In the genomic region with DNA sequence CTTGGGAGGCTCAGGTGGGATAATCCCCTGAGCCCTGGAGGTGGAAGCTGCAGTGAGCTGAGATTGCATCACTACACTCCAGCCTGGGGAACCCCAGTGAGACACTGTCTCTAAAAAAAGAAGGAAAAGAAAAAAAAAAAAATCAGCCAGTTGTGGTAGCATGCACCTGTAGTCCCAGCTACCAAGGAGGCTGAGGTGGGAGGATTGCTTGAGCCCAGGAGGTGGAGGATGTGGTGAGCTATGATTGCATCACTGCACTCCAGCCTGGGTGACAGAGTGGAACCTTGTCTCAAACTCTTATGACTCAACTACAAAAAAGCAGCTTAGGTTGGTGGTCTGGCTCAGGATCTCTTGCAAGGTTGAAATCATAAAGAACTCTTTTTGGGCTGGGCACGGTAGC, we compare ENCODE assay signal across 8 cellular contexts. TPM values are rescaled to one million over a fixed set of nuclear protein-coding genes. Genes with fewer than 3 reads are reported as not detected.
DNase-seq lines count a peak whose midpoint lies in the region; ATAC-seq, FAIRE-seq and TF ChIP-seq lines count a peak whose summit lies in the region.

No MANE protein-coding gene starts in this region.

- no peak overlapping the region for H3K14ac ChIP-seq in mesenchymal stem cell (ENCODE audit: low read length in 2 of 2)

- H3K79me1 ChIP-seq in mesenchymal stem cell (replicated peaks; ENCODE audit: low read length, poor library complexity, severe bottlenecking), result peaks cover 2% of the 10 kb centered on the region

- H4K91ac ChIP-seq in mesenchymal stem cell (ENCODE audit: low read length), result no peak overlapping the region

- no peak overlapping the region for H3K27ac ChIP-seq in HepG2 (ENCODE audit: extremely low read length, insufficient read depth, low read length)
- no peak overlapping the region for H3K27ac ChIP-seq in right lobe of liver
- no peak overlapping the region for H3K27ac ChIP-seq in mesenchymal stem cell (ENCODE audit: low read length, poor library complexity, severe bottlenecking)
- peak overlapping the region in 2 of 4 donors; percentile 21 to 51 for H3K27ac ChIP-seq in esophagus squamous epithelium

- BruUV-seq in HepG2 (replicated peaks; lab: Mats Ljungman, UMichigan), result no TSS peak

- in situ Hi-C loops in HepG2 (cut with HindIII; ENCODE audit: extremely low pct_ligation_motif_present, low pct_unique_long_range_greater_than_20kb), result no loop called here

- no peak overlapping the region for H3K4me3 Mint-ChIP-seq in type B pancreatic cell

- H4K8ac ChIP-seq in mesenchymal stem cell (ENCODE audit: low read length), result no peak overlapping the region

- H3K27me3 ChIP-seq in HepG2 (ENCODE audit: control insufficient read depth in 1 of 2, insufficient read depth in 2 of 2, low read length in 2 of 2) (no peaks in the 10 kb centered on the region), right lobe of liver (no peaks in the 10 kb centered on the region), mesenchymal stem cell (ENCODE audit: control insufficient read depth in 1 of 2, insufficient read depth in 1 of 2, low read length in 2 of 2) (no peaks in the 10 kb centered on the region), esophagus squamous epithelium (no peaks in the 10 kb centered on the region)

- ATAC-seq in HepG2, result no peak
- no peak for ATAC-seq in right lobe of liver
- no peak for ATAC-seq in HG03280 (IDR thresholded peaks at IDR 0.05; ENCODE audit: unreplicated experiment)

- H3K4me1 Mint-ChIP-seq in type B pancreatic cell (ENCODE audit: unreplicated experiment), result no peaks in the 10 kb centered on the region

- no peaks in the 10 kb centered on the region for H3K9me3 Mint-ChIP-seq in type B pancreatic cell

- no peak overlapping the region for H3K23ac ChIP-seq in mesenchymal stem cell (ENCODE audit: low read length in 2 of 2)

- H3K4me1 ChIP-seq in HepG2 (ENCODE audit: insufficient read depth, low read length) (peaks cover 49% of the 10 kb centered on the region), right lobe of liver (peaks cover 0 to 12% (median 0%) of the 10 kb centered on the region in 4 donors), mesenchymal stem cell (ENCODE audit: control insufficient read depth, insufficient read depth, low read depth, low read length) (no peaks in the 10 kb centered on the region), esophagus squamous epithelium (peaks cover 6 to 54% (median 15%) of the 10 kb centered on the region in 3 donors)

- no peak for FAIRE-seq in HepG2 (lab: Jason Lieb, UNC)

- intact Hi-C loops in HepG2 (cut with micrococcal nuclease; ENCODE audit: unreplicated experiment) (no loop called here), right lobe of liver (cut with DNase I) (no loop called here), esophagus squamous epithelium (cut with DNase I) (no loop called here)

- no peak overlapping the region for H2BK12ac ChIP-seq in mesenchymal stem cell (ENCODE audit: low read length in 2 of 2)

- H2BK120ac ChIP-seq in mesenchymal stem cell (ENCODE audit: low read depth, low read length), result no peak overlapping the region

- DNase-seq in HepG2 (ENCODE audit: low spot score) (no peak), right lobe of liver (no peak), mesenchymal stem cell (no peak), esophagus squamous epithelium (lab: John Stamatoyannopoulos, UW) (no peak), NCI-H128 (lab: John Stamatoyannopoulos, UW; ENCODE audit: unreplicated experiment) (no peak), type B pancreatic cell (ENCODE audit: extremely low spot score, unreplicated experiment) (no peak)
- peak; percentile 61 to 71 for DNase-seq in activated T-cell treated with anti-CD3 and anti-CD28 coated beads, Interleukin-2, amount 50 U/mL, for 48 hours

- H2AFZ ChIP-seq in HepG2 (ENCODE audit: low read length) (no peak overlapping the region), mesenchymal stem cell (ENCODE audit: low read depth, low read length) (no peak overlapping the region)

- CTCF ChIA-PET in HepG2 (lab: Yijun Ruan, JAX; ENCODE audit: low intra/inter-chr PET ratio, low total read pairs), result no interaction called here

- peaks cover 24% of the 10 kb centered on the region for H4K20me1 ChIP-seq in HepG2 (ENCODE audit: insufficient read depth, low read length)

- no peak overlapping the region for H3K4ac ChIP-seq in mesenchymal stem cell (ENCODE audit: low read depth in 1 of 2, low read length in 2 of 2)

- TF ChIP-seq CTCF in HepG2 (CRISPR knock-in tag; IDR thresholded peaks at IDR 0.05), result no peak
- TF ChIP-seq CTCF in right lobe of liver (IDR thresholded peaks at IDR 0.05), result no peak
- TF ChIP-seq CTCF in esophagus squamous epithelium (IDR thresholded peaks at IDR 0.05), result no peak
- TF ChIP-seq CTCF in type B pancreatic cell (conservative IDR thresholded peaks at IDR 0.05), result no peak

- 88% methylated on average over 1 of the region's 1 CpG for WGBS in HepG2 (ENCODE audit: low lambda C conversion rate)
- no CpG with 5 or more reads among the region's 1 CpG for WGBS in right lobe of liver (ENCODE audit: insufficient coverage, low coverage, low lambda C conversion rate, missing lambda C conversion rate)
- 92% methylated on average over 1 of the region's 1 CpG for WGBS in mesenchymal stem cell
- 80 to 100% methylated on average over 1 of the region's 1 CpG for WGBS in esophagus squamous epithelium, 2 donors

- TF ChIP-seq RAD21 in HepG2 (CRISPR knock-in tag; IDR thresholded peaks at IDR 0.05), result no peak

- TF ChIP-seq POLR2A in HepG2 (IDR thresholded peaks at IDR 0.05; ENCODE audit: insufficient read depth in 1 of 2, low read depth in 2 of 2, low read length in 2 of 2), result no peak
- no peak for TF ChIP-seq POLR2A in right lobe of liver (IDR thresholded peaks at IDR 0.05)
- no peak for TF ChIP-seq POLR2A in esophagus squamous epithelium (IDR thresholded peaks at IDR 0.05)

- H3K4me2 ChIP-seq in HepG2 (ENCODE audit: low read depth, low read length) (no peak overlapping the region), mesenchymal stem cell (ENCODE audit: low read length, poor library complexity, severe bottlenecking) (no peak overlapping the region)

- H3K9me3 ChIP-seq in HepG2 (ENCODE audit: low read length), result no peaks in the 10 kb centered on the region
- H3K9me3 ChIP-seq in right lobe of liver, result no peaks in the 10 kb centered on the region
- no peaks in the 10 kb centered on the region for H3K9me3 ChIP-seq in mesenchymal stem cell (ENCODE audit: control insufficient read depth, low read length)
- no peaks in the 10 kb centered on the region for H3K9me3 ChIP-seq in esophagus squamous epithelium

- H3K4me3 ChIP-seq in HepG2 (replicated peaks in 1 of 3; ENCODE audit: insufficient read depth in 1 of 3, low read depth in 2 of 3, low read length in 3 of 3) (no peak overlapping the region), right lobe of liver (no peak overlapping the region), mesenchymal stem cell (ENCODE audit: insufficient read depth in 1 of 2, low read depth in 1 of 2, low read length in 2 of 2) (no peak overlapping the region), esophagus squamous epithelium (no peak overlapping the region)

- no peak overlapping the region for H2BK5ac ChIP-seq in mesenchymal stem cell (ENCODE audit: low read depth, low read length, poor library complexity, severe bottlenecking)

- H3K79me2 ChIP-seq in HepG2 (ENCODE audit: insufficient read depth, low read length), result peaks cover 86% of the 10 kb centered on the region

- peaks cover 15% of the 10 kb centered on the region for H3K36me3 Mint-ChIP-seq in type B pancreatic cell

- no peak overlapping the region for H3K9ac ChIP-seq in HepG2 (ENCODE audit: insufficient read depth, low read depth, low read length)
- H3K9ac ChIP-seq in mesenchymal stem cell (ENCODE audit: low read length), result peak overlapping the region; percentile 48

- H3K36me3 ChIP-seq in HepG2 (replicated peaks in 1 of 2; ENCODE audit: control insufficient read depth in 1 of 2, insufficient read depth in 2 of 2, low read length in 2 of 2) (peaks cover 6 to 31% of the 10 kb centered on the region in 2 experiments; a peak in 4 of 5 replicates), right lobe of liver (peaks cover 0 to 30% (median 13%) of the 10 kb centered on the region in 4 donors), mesenchymal stem cell (ENCODE audit: control insufficient read depth in 1 of 2, insufficient read depth in 2 of 2, low read depth in 1 of 2, low read length in 2 of 2) (peaks cover 33% of the 10 kb centered on the region in 2 experiments), esophagus squamous epithelium (peaks cover 10 to 35% (median 24%) of the 10 kb centered on the region in 3 donors)

- no peak overlapping the region for H2BK15ac ChIP-seq in mesenchymal stem cell (ENCODE audit: low read depth, poor library complexity, severe bottlenecking)

- H3K18ac ChIP-seq in mesenchymal stem cell (ENCODE audit: low read depth in 1 of 2, low read length in 2 of 2), result no peak overlapping the region

- no peak overlapping the region for H3K27ac Mint-ChIP-seq in type B pancreatic cell

- no peaks in the 10 kb centered on the region for H3K27me3 Mint-ChIP-seq in type B pancreatic cell

- H2AK5ac ChIP-seq in mesenchymal stem cell (ENCODE audit: low read length, severe bottlenecking), result no peak overlapping the region

- TF ChIP-seq EP300 in HepG2 (IDR thresholded peaks at IDR 0.05; ENCODE audit: low read depth in 2 of 2, low read length in 2 of 2), result no peak
- TF ChIP-seq EP300 in HepG2 (CRISPR knock-in tag; IDR thresholded peaks at IDR 0.05; ENCODE audit: borderline replicate concordance), result no peak

- POLR2A ChIA-PET in HepG2 (lab: Yijun Ruan, JAX), result interaction anchor here (1.3 kb wide), 1 partner anchor 38 kb away, joined by 5 read pairs; the partner anchor contains the start of gene USP4

RNA-seq across cellular contexts. Expression of gene GPX1, which starts 19.3 kb away (rescaled TPM):
- total RNA-seq in HepG2 (2016; rRNA removed; fragmentation: Illumina TruSeq; extraction: Trizol) (149 and 169 TPM in 2 replicates), right lobe of liver (100 to 1,000 TPM; 127 to 455 (median 278) TPM), esophagus squamous epithelium (100 to 1,000 TPM; 126 to 400 (median 228) TPM), type B pancreatic cell (ENCODE audit: low replicate concordance) (114 and 132 TPM in 2 replicates)
- 205 and 280 TPM in 2 replicates for total RNA-seq in HepG2 (2016; cell fraction: cytosol; rRNA removed; fragmentation: Illumina TruSeq; extraction: Trizol; ENCODE audit: low read depth)
- 148 and 173 TPM in 2 replicates for total RNA-seq in HepG2 (2016; cell fraction: insoluble cytoplasmic fraction; rRNA removed; fragmentation: Illumina TruSeq; extraction: Trizol)
- total RNA-seq in HepG2 (2016; cell fraction: membrane; rRNA removed; fragmentation: Illumina TruSeq; extraction: Trizol), result 276 and 347 TPM in 2 replicates
- 56.7 and 58.1 TPM in 2 replicates for total RNA-seq in HepG2 (2016; cell fraction: nucleus; rRNA removed; fragmentation: Illumina TruSeq; extraction: Trizol)
- polyA plus RNA-seq in HepG2 (2011; rRNA removed), result 167 and 168 TPM in 2 replicates
- polyA plus RNA-seq in HepG2 (2011; cell fraction: cytosol; rRNA removed), result 122 and 246 TPM in 2 replicates
- 103 and 106 TPM in 2 replicates for polyA plus RNA-seq in HepG2 (2011; cell fraction: nucleus; rRNA removed)
- 61.4 and 66.5 TPM in 2 replicates for polyA plus RNA-seq in HepG2 (2012)
- polyA plus RNA-seq in HepG2 (2016; cell fraction: cytosol; fragmentation: Illumina TruSeq; extraction: Trizol; ENCODE audit: low read depth), result 349 and 479 TPM in 2 replicates
- 254 and 267 TPM in 2 replicates for polyA plus RNA-seq in HepG2 (2016; cell fraction: insoluble cytoplasmic fraction; fragmentation: Illumina TruSeq; extraction: Trizol; ENCODE audit: low read depth)
- polyA plus RNA-seq in HepG2 (2016; cell fraction: membrane; fragmentation: Illumina TruSeq; extraction: Trizol; ENCODE audit: low read depth), result 392 and 448 TPM in 2 replicates
- polyA plus RNA-seq in HepG2 (2016; cell fraction: nucleus; fragmentation: Illumina TruSeq; extraction: Trizol; ENCODE audit: insufficient read depth, low read depth), result 140 and 150 TPM in 2 replicates
- polyA minus RNA-seq in HepG2 (2011; rRNA and poly(A)+ RNA removed; ENCODE audit: low replicate concordance), result 140 and 218 TPM in 2 replicates
- 38.9 and 50.8 TPM in 2 replicates for polyA minus RNA-seq in HepG2 (2011; cell fraction: cytosol; rRNA and poly(A)+ RNA removed)
- 19.5 and 22.8 TPM in 2 replicates for polyA minus RNA-seq in HepG2 (2011; cell fraction: nucleus; rRNA and poly(A)+ RNA removed)
- 356 TPM for polyA plus RNA-seq in mesenchymal stem cell (2013, experiment 1 of 2)
- polyA plus RNA-seq in mesenchymal stem cell (2013, experiment 2 of 2), result 358 TPM

RNA-seq across cellular contexts. Expression of gene RHOA, which starts 34.3 kb away (rescaled TPM):
- total RNA-seq in HepG2 (2016; rRNA removed; fragmentation: Illumina TruSeq; extraction: Trizol) (177 and 258 TPM in 2 replicates), right lobe of liver (100 to 1,000 TPM; 142 to 251 (median 171) TPM), esophagus squamous epithelium (100 to 1,000 TPM; 290 to 421 (median 345) TPM), type B pancreatic cell (ENCODE audit: low replicate concordance) (300 and 325 TPM in 2 replicates)
- total RNA-seq in HepG2 (2016; cell fraction: cytosol; rRNA removed; fragmentation: Illumina TruSeq; extraction: Trizol; ENCODE audit: low read depth), result 50.5 and 58.1 TPM in 2 replicates
- 183 and 252 TPM in 2 replicates for total RNA-seq in HepG2 (2016; cell fraction: insoluble cytoplasmic fraction; rRNA removed; fragmentation: Illumina TruSeq; extraction: Trizol)
- total RNA-seq in HepG2 (2016; cell fraction: membrane; rRNA removed; fragmentation: Illumina TruSeq; extraction: Trizol), result 129 and 135 TPM in 2 replicates
- total RNA-seq in HepG2 (2016; cell fraction: nucleus; rRNA removed; fragmentation: Illumina TruSeq; extraction: Trizol), result 83.6 and 89.9 TPM in 2 replicates
- 117 and 131 TPM in 2 replicates for polyA plus RNA-seq in HepG2 (2011; rRNA removed)
- 162 and 178 TPM in 2 replicates for polyA plus RNA-seq in HepG2 (2011; cell fraction: cytosol; rRNA removed)
- 76.7 and 78.5 TPM in 2 replicates for polyA plus RNA-seq in HepG2 (2011; cell fraction: nucleus; rRNA removed)
- 241 and 267 TPM in 2 replicates for polyA plus RNA-seq in HepG2 (2012)
- polyA plus RNA-seq in HepG2 (2016; cell fraction: cytosol; fragmentation: Illumina TruSeq; extraction: Trizol; ENCODE audit: low read depth), result 79.3 and 88.5 TPM in 2 replicates
- 399 and 414 TPM in 2 replicates for polyA plus RNA-seq in HepG2 (2016; cell fraction: insoluble cytoplasmic fraction; fragmentation: Illumina TruSeq; extraction: Trizol; ENCODE audit: low read depth)
- 155 and 170 TPM in 2 replicates for polyA plus RNA-seq in HepG2 (2016; cell fraction: membrane; fragmentation: Illumina TruSeq; extraction: Trizol; ENCODE audit: low read depth)
- polyA plus RNA-seq in HepG2 (2016; cell fraction: nucleus; fragmentation: Illumina TruSeq; extraction: Trizol; ENCODE audit: insufficient read depth, low read depth), result 173 and 175 TPM in 2 replicates
- 235 and 368 TPM in 2 replicates for polyA minus RNA-seq in HepG2 (2011; rRNA and poly(A)+ RNA removed; ENCODE audit: low replicate concordance)
- 201 and 223 TPM in 2 replicates for polyA minus RNA-seq in HepG2 (2011; cell fraction: cytosol; rRNA and poly(A)+ RNA removed)
- polyA minus RNA-seq in HepG2 (2011; cell fraction: nucleus; rRNA and poly(A)+ RNA removed), result 42.7 and 56.9 TPM in 2 replicates
- 552 TPM for polyA plus RNA-seq in mesenchymal stem cell (2013, experiment 1 of 2)
- 568 TPM for polyA plus RNA-seq in mesenchymal stem cell (2013, experiment 2 of 2)

RNA-seq across cellular contexts. Expression of gene TCTA, which starts 34.7 kb away (rescaled TPM):
- 6.7 and 8.3 TPM in 2 replicates for total RNA-seq in HepG2 (2016; rRNA removed; fragmentation: Illumina TruSeq; extraction: Trizol)
- total RNA-seq in HepG2 (2016; cell fraction: cytosol; rRNA removed; fragmentation: Illumina TruSeq; extraction: Trizol; ENCODE audit: low read depth), result 3.9 and 5.0 TPM in 2 replicates
- total RNA-seq in HepG2 (2016; cell fraction: insoluble cytoplasmic fraction; rRNA removed; fragmentation: Illumina TruSeq; extraction: Trizol), result 7.2 and 7.8 TPM in 2 replicates
- total RNA-seq in HepG2 (2016; cell fraction: membrane; rRNA removed; fragmentation: Illumina TruSeq; extraction: Trizol), result 10.0 and 10.7 TPM in 2 replicates
- 5.5 and 6.8 TPM in 2 replicates for total RNA-seq in HepG2 (2016; cell fraction: nucleus; rRNA removed; fragmentation: Illumina TruSeq; extraction: Trizol)
- polyA plus RNA-seq in HepG2 (2011; rRNA removed), result 13.2 and 14.0 TPM in 2 replicates
- 11.5 and 14.0 TPM in 2 replicates for polyA plus RNA-seq in HepG2 (2011; cell fraction: cytosol; rRNA removed)
- polyA plus RNA-seq in HepG2 (2011; cell fraction: nucleus; rRNA removed), result 8.3 and 12.0 TPM in 2 replicates
- polyA plus RNA-seq in HepG2 (2012), result 6.6 and 7.1 TPM in 2 replicates
- 6.2 and 6.7 TPM in 2 replicates for polyA plus RNA-seq in HepG2 (2016; cell fraction: cytosol; fragmentation: Illumina TruSeq; extraction: Trizol; ENCODE audit: low read depth)
- polyA plus RNA-seq in HepG2 (2016; cell fraction: insoluble cytoplasmic fraction; fragmentation: Illumina TruSeq; extraction: Trizol; ENCODE audit: low read depth), result 10.5 and 11.0 TPM in 2 replicates
- polyA plus RNA-seq in HepG2 (2016; cell fraction: membrane; fragmentation: Illumina TruSeq; extraction: Trizol; ENCODE audit: low read depth), result 11.6 and 12.6 TPM in 2 replicates
- polyA plus RNA-seq in HepG2 (2016; cell fraction: nucleus; fragmentation: Illumina TruSeq; extraction: Trizol; ENCODE audit: insufficient read depth, low read depth), result 15.5 and 16.4 TPM in 2 replicates
- polyA minus RNA-seq in HepG2 (2011; rRNA and poly(A)+ RNA removed; ENCODE audit: low replicate concordance), result 21.6 and 54.5 TPM in 2 replicates
- polyA minus RNA-seq in HepG2 (2011; cell fraction: cytosol; rRNA and poly(A)+ RNA removed), result 3.4 and 4.5 TPM in 2 replicates
- polyA minus RNA-seq in HepG2 (2011; cell fraction: nucleus; rRNA and poly(A)+ RNA removed), result 11.6 and 15.8 TPM in 2 replicates
- total RNA-seq in right lobe of liver, result 10 to 100 TPM; 15.9 to 26.0 (median 19.4) TPM
- polyA plus RNA-seq in mesenchymal stem cell (2013, experiment 1 of 2), result 12.8 TPM
- polyA plus RNA-seq in mesenchymal stem cell (2013, experiment 2 of 2), result 13.2 TPM
- 10 to 100 TPM; 10.9 to 17.8 (median 16.0) TPM for total RNA-seq in esophagus squamous epithelium
- total RNA-seq in type B pancreatic cell (ENCODE audit: low replicate concordance), result 25.0 and 31.4 TPM in 2 replicates

RNA-seq across cellular contexts. Expression of gene USP4, which starts 37.6 kb away (rescaled TPM):
- 9.2 and 12.1 TPM in 2 replicates for total RNA-seq in HepG2 (2016; rRNA removed; fragmentation: Illumina TruSeq; extraction: Trizol)
- total RNA-seq in HepG2 (2016; cell fraction: cytosol; rRNA removed; fragmentation: Illumina TruSeq; extraction: Trizol; ENCODE audit: low read depth), result 3.9 and 5.6 TPM in 2 replicates
- total RNA-seq in HepG2 (2016; cell fraction: insoluble cytoplasmic fraction; rRNA removed; fragmentation: Illumina TruSeq; extraction: Trizol), result 9.5 and 12.5 TPM in 2 replicates
- 6.2 and 7.0 TPM in 2 replicates for total RNA-seq in HepG2 (2016; cell fraction: membrane; rRNA removed; fragmentation: Illumina TruSeq; extraction: Trizol)
- 14.7 and 15.5 TPM in 2 replicates for total RNA-seq in HepG2 (2016; cell fraction: nucleus; rRNA removed; fragmentation: Illumina TruSeq; extraction: Trizol)
- 18.7 and 20.8 TPM in 2 replicates for polyA plus RNA-seq in HepG2 (2011; rRNA removed)
- polyA plus RNA-seq in HepG2 (2011; cell fraction: cytosol; rRNA removed), result 10.8 and 12.7 TPM in 2 replicates
- 22.0 and 28.3 TPM in 2 replicates for polyA plus RNA-seq in HepG2 (2011; cell fraction: nucleus; rRNA removed)
- 11.8 and 12.6 TPM in 2 replicates for polyA plus RNA-seq in HepG2 (2012)
- 2.2 and 2.4 TPM in 2 replicates for polyA plus RNA-seq in HepG2 (2016; cell fraction: cytosol; fragmentation: Illumina TruSeq; extraction: Trizol; ENCODE audit: low read depth)
- 23.2 and 24.3 TPM in 2 replicates for polyA plus RNA-seq in HepG2 (2016; cell fraction: insoluble cytoplasmic fraction; fragmentation: Illumina TruSeq; extraction: Trizol; ENCODE audit: low read depth)
- polyA plus RNA-seq in HepG2 (2016; cell fraction: membrane; fragmentation: Illumina TruSeq; extraction: Trizol; ENCODE audit: low read depth), result 5.3 and 5.8 TPM in 2 replicates
- 37.3 and 42.6 TPM in 2 replicates for polyA plus RNA-seq in HepG2 (2016; cell fraction: nucleus; fragmentation: Illumina TruSeq; extraction: Trizol; ENCODE audit: insufficient read depth, low read depth)
- 31.1 and 48.0 TPM in 2 replicates for polyA minus RNA-seq in HepG2 (2011; rRNA and poly(A)+ RNA removed; ENCODE audit: low replicate concordance)
- 10.6 TPM in 2 replicates for polyA minus RNA-seq in HepG2 (2011; cell fraction: cytosol; rRNA and poly(A)+ RNA removed)
- polyA minus RNA-seq in HepG2 (2011; cell fraction: nucleus; rRNA and poly(A)+ RNA removed), result 36.3 and 41.9 TPM in 2 replicates
- 10 to 100 TPM; 10.0 to 26.3 (median 22.2) TPM for total RNA-seq in right lobe of liver
- 27.9 TPM for polyA plus RNA-seq in mesenchymal stem cell (2013, experiment 1 of 2)
- 27.8 TPM for polyA plus RNA-seq in mesenchymal stem cell (2013, experiment 2 of 2)
- 10 to 100 TPM in 3 of 4 donors, 1 to 10 TPM in 1; 8.1 to 29.6 (median 19.3) TPM for total RNA-seq in esophagus squamous epithelium
- total RNA-seq in type B pancreatic cell (ENCODE audit: low replicate concordance), result 48.1 and 48.8 TPM in 2 replicates

RNA-seq across cellular contexts. Expression of gene AMT, which starts 44.8 kb away (rescaled TPM):
- total RNA-seq in HepG2 (2016; rRNA removed; fragmentation: Illumina TruSeq; extraction: Trizol) (32.5 and 35.3 TPM in 2 replicates), right lobe of liver (10 to 100 TPM in 5 of 6 experiments, 1 to 10 TPM in 1; 8.4 to 52.0 (median 31.3) TPM), esophagus squamous epithelium (1 to 10 TPM in 3 of 4 donors, under 1 TPM in 1; 0.80 to 1.7 (median 1.2) TPM), type B pancreatic cell (ENCODE audit: low replicate concordance) (12.5 and 21.6 TPM in 2 replicates)
- 12.9 and 16.7 TPM in 2 replicates for total RNA-seq in HepG2 (2016; cell fraction: cytosol; rRNA removed; fragmentation: Illumina TruSeq; extraction: Trizol; ENCODE audit: low read depth)
- 33.2 and 38.6 TPM in 2 replicates for total RNA-seq in HepG2 (2016; cell fraction: insoluble cytoplasmic fraction; rRNA removed; fragmentation: Illumina TruSeq; extraction: Trizol)
- 16.9 and 22.1 TPM in 2 replicates for total RNA-seq in HepG2 (2016; cell fraction: membrane; rRNA removed; fragmentation: Illumina TruSeq; extraction: Trizol)
- 22.8 and 23.3 TPM in 2 replicates for total RNA-seq in HepG2 (2016; cell fraction: nucleus; rRNA removed; fragmentation: Illumina TruSeq; extraction: Trizol)
- 59.0 and 59.2 TPM in 2 replicates for polyA plus RNA-seq in HepG2 (2011; rRNA removed)
- polyA plus RNA-seq in HepG2 (2011; cell fraction: cytosol; rRNA removed), result 37.6 and 44.9 TPM in 2 replicates
- 201 and 205 TPM in 2 replicates for polyA plus RNA-seq in HepG2 (2011; cell fraction: nucleus; rRNA removed)
- polyA plus RNA-seq in HepG2 (2012), result 19.8 and 30.2 TPM in 2 replicates
- 8.3 and 9.4 TPM in 2 replicates for polyA plus RNA-seq in HepG2 (2016; cell fraction: cytosol; fragmentation: Illumina TruSeq; extraction: Trizol; ENCODE audit: low read depth)
- polyA plus RNA-seq in HepG2 (2016; cell fraction: insoluble cytoplasmic fraction; fragmentation: Illumina TruSeq; extraction: Trizol; ENCODE audit: low read depth), result 36.2 and 36.3 TPM in 2 replicates
- polyA plus RNA-seq in HepG2 (2016; cell fraction: membrane; fragmentation: Illumina TruSeq; extraction: Trizol; ENCODE audit: low read depth), result 14.7 and 18.6 TPM in 2 replicates
- polyA plus RNA-seq in HepG2 (2016; cell fraction: nucleus; fragmentation: Illumina TruSeq; extraction: Trizol; ENCODE audit: insufficient read depth, low read depth), result 57.5 and 61.4 TPM in 2 replicates
- 0.72 and 63.8 TPM in 2 replicates for polyA minus RNA-seq in HepG2 (2011; rRNA and poly(A)+ RNA removed; ENCODE audit: low replicate concordance)
- 17.1 and 17.9 TPM in 2 replicates for polyA minus RNA-seq in HepG2 (2011; cell fraction: cytosol; rRNA and poly(A)+ RNA removed)
- polyA minus RNA-seq in HepG2 (2011; cell fraction: nucleus; rRNA and poly(A)+ RNA removed), result 21.5 and 23.1 TPM in 2 replicates
- 4.1 TPM for polyA plus RNA-seq in mesenchymal stem cell (2013, experiment 1 of 2)
- polyA plus RNA-seq in mesenchymal stem cell (2013, experiment 2 of 2), result 3.9 TPM

Comparison
In these comparisons a context has a peak if more than half of its experiments do, and no peak if none do; other contexts are left out.
1. DNase-seq: peak in activated T-cell treated with anti-CD3 and anti-CD28 coated beads, Interleukin-2, amount 50 U/mL, for 48 hours (2 of 2); none in HepG2 (single experiment), right lobe of liver (0 of 3), mesenchymal stem cell (single experiment), esophagus squamous epithelium (single experiment), NCI-H128 (single experiment) and type B pancreatic cell (single experiment).